21 cellular contexts compared by ENCODE assay signal in genomic region chrX:132738951-132739350, GRCh38.
"Had no signal": no experiment of that assay in that cellular context is flagged by ENCODE, and none has a peak within 500 bp of the region (broad histone marks: within the 10 kb centered on the region; RNA-seq: fewer than 3 reads in every experiment).

No MANE protein-coding gene starts in this region.

- H3K4me3 Mint-ChIP-seq: neural progenitor cell had no signal

- H3K4me3 ChIP-seq: colonic mucosa, esophagus squamous epithelium, mucosa of descending colon, neural progenitor cell, ovary, right atrium auricular region, sigmoid colon, skin epidermis, stomach, thoracic aorta, transverse colon had no signal

- H3K9me3 ChIP-seq: colonic mucosa, esophagus squamous epithelium, mucosa of descending colon, ovary, right atrium auricular region, sigmoid colon, stomach, thoracic aorta, transverse colon had no signal

- H3K27ac Mint-ChIP-seq: neural progenitor cell had no signal

- DNase-seq: colonic mucosa; dermis blood vessel endothelial cell; esophagus squamous epithelium; foreskin keratinocyte; immature natural killer cell; kidney; left cardiac atrium; mucosa of descending colon; naive thymus-derived CD8-positive, alpha-beta T cell; nucleus accumbens; ovary; sigmoid colon; stimulated activated CD4-positive, alpha-beta T cell treated with anti-CD3 and anti-CD28 coated beads, Interleukin-12 subunit alpha, Interleukin-12 subunit beta, amount 100 ng/mL, for 4 hours; stimulated activated naive CD4-positive, alpha-beta T cell; stomach; substantia nigra; transverse colon had no signal

- H3K27me3 Mint-ChIP-seq: naive thymus-derived CD8-positive, alpha-beta T cell had no signal

- H3K27ac ChIP-seq: colonic mucosa, foreskin keratinocyte, neural progenitor cell, ovary, right atrium auricular region, sigmoid colon, skin epidermis, stomach, thoracic aorta, transverse colon had no signal

- H3K36me3 ChIP-seq: colonic mucosa, esophagus squamous epithelium, neural progenitor cell, ovary, right atrium auricular region, sigmoid colon, stomach, thoracic aorta, transverse colon had no signal

- ATAC-seq: foreskin keratinocyte; left cardiac atrium; mucosa of descending colon; naive thymus-derived CD8-positive, alpha-beta T cell had no signal

- H3K9me3 Mint-ChIP-seq: immature natural killer cell; naive thymus-derived CD8-positive, alpha-beta T cell; neural progenitor cell had no signal

- H3K36me3 Mint-ChIP-seq: immature natural killer cell; naive thymus-derived CD8-positive, alpha-beta T cell had no signal

- H3K27me3 ChIP-seq: colonic mucosa, esophagus squamous epithelium, foreskin keratinocyte, neural progenitor cell, ovary, right atrium auricular region, sigmoid colon, transverse colon had no signal
